4 cellular contexts compared by ENCODE assay signal in genomic region chr6:83907623-83908390, GRCh38. TPM values are rescaled to one million over a fixed set of nuclear protein-coding genes. Genes with fewer than 3 reads are reported as not detected.
"Had no signal": no experiment of that assay in that cellular context is flagged by ENCODE, and none has a peak within 500 bp of the region (broad histone marks: within the 10 kb centered on the region; RNA-seq: fewer than 3 reads in every experiment).

No MANE protein-coding gene starts in this region.

RNA-seq across cellular contexts. Expression of gene RIPPLY2, which starts 54.6 kb away (rescaled TPM):
- total RNA-seq: PC-3, Peyer's patch, Right ventricle myocardium superior, SJSA1 had no signal
